10 cellular contexts compared by ENCODE assay signal in the genomic region with DNA sequence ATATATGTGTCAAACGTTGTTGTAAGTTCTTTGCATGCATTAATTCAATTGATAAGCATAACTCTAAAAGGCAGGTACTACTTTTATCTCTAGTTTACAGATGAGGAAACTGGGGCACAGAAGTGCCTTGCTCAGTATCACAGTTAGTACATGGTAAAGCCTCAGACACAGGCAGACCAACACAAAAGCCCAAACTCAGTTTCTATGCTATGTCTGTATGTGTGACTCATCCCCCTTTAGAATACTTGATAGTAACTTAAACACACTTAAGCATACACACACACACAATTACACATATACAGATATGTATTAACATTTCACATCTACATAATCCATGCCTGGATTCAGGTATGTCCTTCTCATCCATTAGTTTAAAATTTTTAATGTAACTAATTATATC.
A peak's percentile ranks its signal among the peaks of the same experiment; 100 is the strongest.
DNase-seq lines count a peak whose midpoint lies in the region; ATAC-seq and TF ChIP-seq lines count a peak whose summit lies in the region.
"Had no signal": no experiment of that assay in that cellular context is flagged by ENCODE, and none has a peak within 500 bp of the region (broad histone marks: within the 10 kb centered on the region; RNA-seq: fewer than 3 reads in every experiment).

No MANE protein-coding gene starts in this region.

- no peak overlapping the region for H3K4me2 ChIP-seq in parathyroid adenoma (ENCODE audit: low read length)

- ATAC-seq in GM18873 (IDR thresholded peaks at IDR 0.05; ENCODE audit: low FRiP score, unreplicated experiment) (peak; percentile 45), HG03432 (IDR thresholded peaks at IDR 0.05; ENCODE audit: unreplicated experiment) (peak; percentile 69), GM19328 (IDR thresholded peaks at IDR 0.05; ENCODE audit: unreplicated experiment) (no peak)

- H2AFZ ChIP-seq in parathyroid adenoma, result no peak overlapping the region

- H3K36me3 ChIP-seq in breast epithelium (no peaks in the 10 kb centered on the region), parathyroid adenoma (ENCODE audit: control insufficient read depth, insufficient read depth, low read length) (no peaks in the 10 kb centered on the region)

- no peaks in the 10 kb centered on the region for H3K79me2 ChIP-seq in parathyroid adenoma

- TF ChIP-seq CTCF in breast epithelium (IDR thresholded peaks at IDR 0.05), result no peak
- no peak for TF ChIP-seq CTCF in parathyroid adenoma (IDR thresholded peaks at IDR 0.05)

- no peak overlapping the region for H3K9ac ChIP-seq in parathyroid adenoma

- no peaks in the 10 kb centered on the region for H3K9me3 ChIP-seq in breast epithelium
- no peaks in the 10 kb centered on the region for H3K9me3 ChIP-seq in parathyroid adenoma (ENCODE audit: control insufficient read depth, low read length)

- intact Hi-C loops in breast epithelium (cut with DNase I; ENCODE audit: low total_unique reads), result no loop called here

- no peak for TF ChIP-seq POLR2A in breast epithelium (IDR thresholded peaks at IDR 0.05)

- H3K27ac ChIP-seq in breast epithelium, result peak overlapping the region; percentile 62 to 72
- peak overlapping the region; percentile 45 for H3K27ac ChIP-seq in parathyroid adenoma

- H3K4me3 ChIP-seq in breast epithelium (no peak overlapping the region), parathyroid adenoma (ENCODE audit: low read depth, low read length) (no peak overlapping the region)

- DNase-seq in breast epithelium (ENCODE audit: low spot score in 2 of 2) (no peak), germinal center (ENCODE audit: low spot score) (no peak), hepatic stellate cell (ENCODE audit: low spot score) (no peak), NCI-H1105 treated with DMSO at 0.1 percent for 48 hours (lab: John Stamatoyannopoulos, UW) (no peak)
- DNase-seq: natural killer cell, NCI-H1417 had no signal

- peaks cover 0 to 4% of the 10 kb centered on the region in 2 donors for H3K4me1 ChIP-seq in breast epithelium
- no peaks in the 10 kb centered on the region for H3K4me1 ChIP-seq in parathyroid adenoma

- no peaks in the 10 kb centered on the region for H3K27me3 ChIP-seq in breast epithelium
- H3K27me3 ChIP-seq in parathyroid adenoma (ENCODE audit: control insufficient read depth, insufficient read depth, low read length), result no peaks in the 10 kb centered on the region
